In the genomic region with DNA sequence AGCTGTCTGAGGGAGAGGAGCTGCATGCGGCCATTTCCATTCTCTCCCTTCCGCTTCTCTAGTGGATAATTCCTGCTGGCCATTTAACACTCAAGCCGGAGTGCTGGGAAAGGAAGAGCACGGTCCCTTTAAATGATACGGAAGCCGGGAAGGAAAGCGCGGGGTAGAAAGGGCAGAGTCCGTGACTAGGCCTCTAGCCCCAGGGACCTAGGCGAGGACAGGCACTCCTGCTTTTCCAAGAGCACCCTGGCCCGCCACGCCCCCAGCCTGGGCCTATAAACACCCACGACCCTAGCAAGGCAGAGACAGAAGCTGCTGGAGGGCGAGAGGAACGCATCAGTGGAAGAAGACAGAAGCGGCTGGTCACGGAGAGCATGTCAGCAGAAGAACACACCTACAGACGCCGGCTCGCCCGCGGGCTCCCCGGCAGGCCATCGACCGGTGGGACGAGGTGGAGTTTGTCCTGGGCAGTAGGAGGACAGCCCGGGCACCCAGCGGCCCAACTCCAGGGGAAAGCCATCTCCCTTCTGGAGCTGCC, we compare ENCODE assay signal across 1 cellular context.
TF ChIP-seq lines count a peak whose summit lies in the region.

No MANE protein-coding gene starts in this region.

TF ChIP-seq in K562, 482 proteins besides CTCF, POLR2A, EP300 and RAD21 (continued from another document and continues in another):
- TF ChIP-seq, protein P1, sequence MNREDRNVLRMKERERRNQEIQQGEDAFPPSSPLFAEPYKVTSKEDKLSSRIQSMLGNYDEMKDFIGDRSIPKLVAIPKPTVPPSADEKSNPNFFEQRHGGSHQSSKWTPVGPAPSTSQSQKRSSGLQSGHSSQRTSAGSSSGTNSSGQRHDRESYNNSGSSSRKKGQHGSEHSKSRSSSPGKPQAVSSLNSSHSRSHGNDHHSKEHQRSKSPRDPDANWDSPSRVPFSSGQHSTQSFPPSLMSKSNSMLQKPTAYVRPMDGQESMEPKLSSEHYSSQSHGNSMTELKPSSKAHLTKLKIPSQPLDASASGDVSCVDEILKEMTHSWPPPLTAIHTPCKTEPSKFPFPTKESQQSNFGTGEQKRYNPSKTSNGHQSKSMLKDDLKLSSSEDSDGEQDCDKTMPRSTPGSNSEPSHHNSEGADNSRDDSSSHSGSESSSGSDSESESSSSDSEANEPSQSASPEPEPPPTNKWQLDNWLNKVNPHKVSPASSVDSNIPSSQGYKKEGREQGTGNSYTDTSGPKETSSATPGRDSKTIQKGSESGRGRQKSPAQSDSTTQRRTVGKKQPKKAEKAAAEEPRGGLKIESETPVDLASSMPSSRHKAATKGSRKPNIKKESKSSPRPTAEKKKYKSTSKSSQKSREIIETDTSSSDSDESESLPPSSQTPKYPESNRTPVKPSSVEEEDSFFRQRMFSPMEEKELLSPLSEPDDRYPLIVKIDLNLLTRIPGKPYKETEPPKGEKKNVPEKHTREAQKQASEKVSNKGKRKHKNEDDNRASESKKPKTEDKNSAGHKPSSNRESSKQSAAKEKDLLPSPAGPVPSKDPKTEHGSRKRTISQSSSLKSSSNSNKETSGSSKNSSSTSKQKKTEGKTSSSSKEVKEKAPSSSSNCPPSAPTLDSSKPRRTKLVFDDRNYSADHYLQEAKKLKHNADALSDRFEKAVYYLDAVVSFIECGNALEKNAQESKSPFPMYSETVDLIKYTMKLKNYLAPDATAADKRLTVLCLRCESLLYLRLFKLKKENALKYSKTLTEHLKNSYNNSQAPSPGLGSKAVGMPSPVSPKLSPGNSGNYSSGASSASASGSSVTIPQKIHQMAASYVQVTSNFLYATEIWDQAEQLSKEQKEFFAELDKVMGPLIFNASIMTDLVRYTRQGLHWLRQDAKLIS (CRISPR knock-in tag; IDR thresholded peaks at IDR 0.05): peak; percentile 45; the same call in 1 of the 2 replicates
- TF ChIP-seq BCOR (IDR thresholded peaks at IDR 0.05): 0 out of 2 replicates have a peak, but pooled peaks have one; percentile 19
- no peak for TF ChIP-seq ZNF707 (CRISPR knock-in tag; conservative IDR thresholded peaks at IDR 0.05)
- TF ChIP-seq, protein P2, sequence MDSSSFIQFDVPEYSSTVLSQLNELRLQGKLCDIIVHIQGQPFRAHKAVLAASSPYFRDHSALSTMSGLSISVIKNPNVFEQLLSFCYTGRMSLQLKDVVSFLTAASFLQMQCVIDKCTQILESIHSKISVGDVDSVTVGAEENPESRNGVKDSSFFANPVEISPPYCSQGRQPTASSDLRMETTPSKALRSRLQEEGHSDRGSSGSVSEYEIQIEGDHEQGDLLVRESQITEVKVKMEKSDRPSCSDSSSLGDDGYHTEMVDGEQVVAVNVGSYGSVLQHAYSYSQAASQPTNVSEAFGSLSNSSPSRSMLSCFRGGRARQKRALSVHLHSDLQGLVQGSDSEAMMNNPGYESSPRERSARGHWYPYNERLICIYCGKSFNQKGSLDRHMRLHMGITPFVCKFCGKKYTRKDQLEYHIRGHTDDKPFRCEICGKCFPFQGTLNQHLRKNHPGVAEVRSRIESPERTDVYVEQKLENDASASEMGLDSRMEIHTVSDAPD (CRISPR knock-in tag; IDR thresholded peaks at IDR 0.05): no peak
- TF ChIP-seq, protein P3, sequence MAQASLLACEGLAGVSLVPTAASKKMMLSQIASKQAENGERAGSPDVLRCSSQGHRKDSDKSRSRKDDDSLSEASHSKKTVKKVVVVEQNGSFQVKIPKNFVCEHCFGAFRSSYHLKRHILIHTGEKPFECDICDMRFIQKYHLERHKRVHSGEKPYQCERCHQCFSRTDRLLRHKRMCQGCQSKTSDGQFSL (CRISPR knock-in tag; IDR thresholded peaks at IDR 0.05): no peak
- TF ChIP-seq, protein P3 (tag; IDR thresholded peaks at IDR 0.05): no peak
- TF ChIP-seq GTF2E2 (tag; IDR thresholded peaks at IDR 0.05): peak; percentile 81
- peak; percentile 61 for TF ChIP-seq CCNT2 (IDR thresholded peaks at IDR 0.05; ENCODE audit: borderline replicate concordance, extremely low read depth, insufficient read length, low read depth, low read length)
- peak; percentile 49 for TF ChIP-seq PHF20 (IDR thresholded peaks at IDR 0.05; ENCODE audit: partially characterized antibody)
- TF ChIP-seq, protein P4, sequence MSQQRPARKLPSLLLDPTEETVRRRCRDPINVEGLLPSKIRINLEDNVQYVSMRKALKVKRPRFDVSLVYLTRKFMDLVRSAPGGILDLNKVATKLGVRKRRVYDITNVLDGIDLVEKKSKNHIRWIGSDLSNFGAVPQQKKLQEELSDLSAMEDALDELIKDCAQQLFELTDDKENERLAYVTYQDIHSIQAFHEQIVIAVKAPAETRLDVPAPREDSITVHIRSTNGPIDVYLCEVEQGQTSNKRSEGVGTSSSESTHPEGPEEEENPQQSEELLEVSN (IDR thresholded peaks at IDR 0.05; ENCODE audit: borderline replicate concordance in 1 of 2, extremely low read depth in 1 of 2, insufficient read depth in 1 of 2, insufficient read length in 1 of 2, low read depth in 1 of 2, low read length in 1 of 2, poor library complexity in 1 of 2, severe bottlenecking in 1 of 2): peak; percentile 75 to 77
- TF ChIP-seq NR2C2 (CRISPR knock-in tag; IDR thresholded peaks at IDR 0.05): no peak
- TF ChIP-seq NR2C2 (tag; IDR thresholded peaks at IDR 0.05): peak; percentile 83
- TF ChIP-seq HDAC6 (IDR thresholded peaks at IDR 0.05; ENCODE audit: low read depth, low read length): no peak
- 0 out of 4 replicates have a peak, but pooled peaks of 1 of the 2 experiments have one; percentile 3 for TF ChIP-seq RCOR1 (IDR thresholded peaks at IDR 0.05; ENCODE audit: borderline replicate concordance in 1 of 2, low read depth in 2 of 2, low read length in 2 of 2)
- TF ChIP-seq, protein P5, sequence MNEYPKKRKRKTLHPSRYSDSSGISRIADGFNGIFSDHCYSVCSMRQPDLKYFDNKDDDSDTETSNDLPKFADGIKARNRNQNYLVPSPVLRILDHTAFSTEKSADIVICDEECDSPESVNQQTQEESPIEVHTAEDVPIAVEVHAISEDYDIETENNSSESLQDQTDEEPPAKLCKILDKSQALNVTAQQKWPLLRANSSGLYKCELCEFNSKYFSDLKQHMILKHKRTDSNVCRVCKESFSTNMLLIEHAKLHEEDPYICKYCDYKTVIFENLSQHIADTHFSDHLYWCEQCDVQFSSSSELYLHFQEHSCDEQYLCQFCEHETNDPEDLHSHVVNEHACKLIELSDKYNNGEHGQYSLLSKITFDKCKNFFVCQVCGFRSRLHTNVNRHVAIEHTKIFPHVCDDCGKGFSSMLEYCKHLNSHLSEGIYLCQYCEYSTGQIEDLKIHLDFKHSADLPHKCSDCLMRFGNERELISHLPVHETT (CRISPR knock-in tag; conservative IDR thresholded peaks at IDR 0.05 in 1 of 2, IDR thresholded peaks at IDR 0.05 in 1 of 2): no peak
- TF ChIP-seq ZNF75A (CRISPR knock-in tag; IDR thresholded peaks at IDR 0.05): no peak
- TF ChIP-seq TRIM24 (IDR thresholded peaks at IDR 0.05): peak in 1 of 2 experiments; percentile 50; a peak in 1 of 4 replicates
- TF ChIP-seq POU5F1 (IDR thresholded peaks at IDR 0.05; ENCODE audit: borderline replicate concordance, low read depth, low read length, partially characterized antibody): peak; percentile 57
- TF ChIP-seq ZEB2 (IDR thresholded peaks at IDR 0.05): 0 out of 2 replicates have a peak, but pooled peaks have one; percentile 23
- TF ChIP-seq, protein P6, sequence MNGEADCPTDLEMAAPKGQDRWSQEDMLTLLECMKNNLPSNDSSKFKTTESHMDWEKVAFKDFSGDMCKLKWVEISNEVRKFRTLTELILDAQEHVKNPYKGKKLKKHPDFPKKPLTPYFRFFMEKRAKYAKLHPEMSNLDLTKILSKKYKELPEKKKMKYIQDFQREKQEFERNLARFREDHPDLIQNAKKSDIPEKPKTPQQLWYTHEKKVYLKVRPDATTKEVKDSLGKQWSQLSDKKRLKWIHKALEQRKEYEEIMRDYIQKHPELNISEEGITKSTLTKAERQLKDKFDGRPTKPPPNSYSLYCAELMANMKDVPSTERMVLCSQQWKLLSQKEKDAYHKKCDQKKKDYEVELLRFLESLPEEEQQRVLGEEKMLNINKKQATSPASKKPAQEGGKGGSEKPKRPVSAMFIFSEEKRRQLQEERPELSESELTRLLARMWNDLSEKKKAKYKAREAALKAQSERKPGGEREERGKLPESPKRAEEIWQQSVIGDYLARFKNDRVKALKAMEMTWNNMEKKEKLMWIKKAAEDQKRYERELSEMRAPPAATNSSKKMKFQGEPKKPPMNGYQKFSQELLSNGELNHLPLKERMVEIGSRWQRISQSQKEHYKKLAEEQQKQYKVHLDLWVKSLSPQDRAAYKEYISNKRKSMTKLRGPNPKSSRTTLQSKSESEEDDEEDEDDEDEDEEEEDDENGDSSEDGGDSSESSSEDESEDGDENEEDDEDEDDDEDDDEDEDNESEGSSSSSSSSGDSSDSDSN (IDR thresholded peaks at IDR 0.05; ENCODE audit: borderline replicate concordance in 1 of 2, low read depth in 2 of 2, low read length in 2 of 2): peak; percentile 36 to 67; a peak in 1 of 4 replicates
- TF ChIP-seq KDM5B (IDR thresholded peaks at IDR 0.05; ENCODE audit: insufficient replicate concordance, low read depth, low read length): peak; percentile 94
- TF ChIP-seq, protein P7, sequence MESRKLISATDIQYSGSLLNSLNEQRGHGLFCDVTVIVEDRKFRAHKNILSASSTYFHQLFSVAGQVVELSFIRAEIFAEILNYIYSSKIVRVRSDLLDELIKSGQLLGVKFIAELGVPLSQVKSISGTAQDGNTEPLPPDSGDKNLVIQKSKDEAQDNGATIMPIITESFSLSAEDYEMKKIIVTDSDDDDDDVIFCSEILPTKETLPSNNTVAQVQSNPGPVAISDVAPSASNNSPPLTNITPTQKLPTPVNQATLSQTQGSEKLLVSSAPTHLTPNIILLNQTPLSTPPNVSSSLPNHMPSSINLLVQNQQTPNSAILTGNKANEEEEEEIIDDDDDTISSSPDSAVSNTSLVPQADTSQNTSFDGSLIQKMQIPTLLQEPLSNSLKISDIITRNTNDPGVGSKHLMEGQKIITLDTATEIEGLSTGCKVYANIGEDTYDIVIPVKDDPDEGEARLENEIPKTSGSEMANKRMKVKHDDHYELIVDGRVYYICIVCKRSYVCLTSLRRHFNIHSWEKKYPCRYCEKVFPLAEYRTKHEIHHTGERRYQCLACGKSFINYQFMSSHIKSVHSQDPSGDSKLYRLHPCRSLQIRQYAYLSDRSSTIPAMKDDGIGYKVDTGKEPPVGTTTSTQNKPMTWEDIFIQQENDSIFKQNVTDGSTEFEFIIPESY (CRISPR knock-in tag; IDR thresholded peaks at IDR 0.05): 0 out of 2 replicates have a peak, but pooled peaks have one; percentile 22
- TF ChIP-seq, protein P8, sequence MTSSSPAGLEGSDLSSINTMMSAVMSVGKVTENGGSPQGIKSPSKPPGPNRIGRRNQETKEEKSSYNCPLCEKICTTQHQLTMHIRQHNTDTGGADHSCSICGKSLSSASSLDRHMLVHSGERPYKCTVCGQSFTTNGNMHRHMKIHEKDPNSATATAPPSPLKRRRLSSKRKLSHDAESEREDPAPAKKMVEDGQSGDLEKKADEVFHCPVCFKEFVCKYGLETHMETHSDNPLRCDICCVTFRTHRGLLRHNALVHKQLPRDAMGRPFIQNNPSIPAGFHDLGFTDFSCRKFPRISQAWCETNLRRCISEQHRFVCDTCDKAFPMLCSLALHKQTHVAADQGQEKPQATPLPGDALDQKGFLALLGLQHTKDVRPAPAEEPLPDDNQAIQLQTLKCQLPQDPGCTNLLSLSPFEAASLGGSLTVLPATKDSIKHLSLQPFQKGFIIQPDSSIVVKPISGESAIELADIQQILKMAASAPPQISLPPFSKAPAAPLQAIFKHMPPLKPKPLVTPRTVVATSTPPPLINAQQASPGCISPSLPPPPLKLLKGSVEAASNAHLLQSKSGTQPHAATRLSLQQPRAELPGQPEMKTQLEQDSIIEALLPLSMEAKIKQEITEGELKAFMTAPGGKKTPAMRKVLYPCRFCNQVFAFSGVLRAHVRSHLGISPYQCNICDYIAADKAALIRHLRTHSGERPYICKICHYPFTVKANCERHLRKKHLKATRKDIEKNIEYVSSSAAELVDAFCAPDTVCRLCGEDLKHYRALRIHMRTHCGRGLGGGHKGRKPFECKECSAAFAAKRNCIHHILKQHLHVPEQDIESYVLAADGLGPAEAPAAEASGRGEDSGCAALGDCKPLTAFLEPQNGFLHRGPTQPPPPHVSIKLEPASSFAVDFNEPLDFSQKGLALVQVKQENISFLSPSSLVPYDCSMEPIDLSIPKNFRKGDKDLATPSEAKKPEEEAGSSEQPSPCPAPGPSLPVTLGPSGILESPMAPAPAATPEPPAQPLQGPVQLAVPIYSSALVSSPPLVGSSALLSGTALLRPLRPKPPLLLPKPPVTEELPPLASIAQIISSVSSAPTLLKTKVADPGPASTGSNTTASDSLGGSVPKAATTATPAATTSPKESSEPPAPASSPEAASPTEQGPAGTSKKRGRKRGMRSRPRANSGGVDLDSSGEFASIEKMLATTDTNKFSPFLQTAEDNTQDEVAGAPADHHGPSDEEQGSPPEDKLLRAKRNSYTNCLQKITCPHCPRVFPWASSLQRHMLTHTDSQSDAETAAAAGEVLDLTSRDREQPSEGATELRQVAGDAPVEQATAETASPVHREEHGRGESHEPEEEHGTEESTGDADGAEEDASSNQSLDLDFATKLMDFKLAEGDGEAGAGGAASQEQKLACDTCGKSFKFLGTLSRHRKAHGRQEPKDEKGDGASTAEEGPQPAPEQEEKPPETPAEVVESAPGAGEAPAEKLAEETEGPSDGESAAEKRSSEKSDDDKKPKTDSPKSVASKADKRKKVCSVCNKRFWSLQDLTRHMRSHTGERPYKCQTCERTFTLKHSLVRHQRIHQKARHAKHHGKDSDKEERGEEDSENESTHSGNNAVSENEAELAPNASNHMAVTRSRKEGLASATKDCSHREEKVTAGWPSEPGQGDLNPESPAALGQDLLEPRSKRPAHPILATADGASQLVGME (CRISPR knock-in tag; IDR thresholded peaks at IDR 0.05): no peak
- TF ChIP-seq ZBTB7A (IDR thresholded peaks at IDR 0.05; ENCODE audit: borderline replicate concordance, control insufficient read depth, low read depth, low read length): peak; percentile 59
- no peak for TF ChIP-seq KDM1A (IDR thresholded peaks at IDR 0.05)
- no peak for TF ChIP-seq PTRF (tag; IDR thresholded peaks at IDR 0.05)
- TF ChIP-seq MYNN (IDR thresholded peaks at IDR 0.05): 0 out of 2 replicates have a peak, but pooled peaks have one; percentile 58
- TF ChIP-seq MYNN (CRISPR knock-in tag; IDR thresholded peaks at IDR 0.05): no peak
- TF ChIP-seq, protein P9, sequence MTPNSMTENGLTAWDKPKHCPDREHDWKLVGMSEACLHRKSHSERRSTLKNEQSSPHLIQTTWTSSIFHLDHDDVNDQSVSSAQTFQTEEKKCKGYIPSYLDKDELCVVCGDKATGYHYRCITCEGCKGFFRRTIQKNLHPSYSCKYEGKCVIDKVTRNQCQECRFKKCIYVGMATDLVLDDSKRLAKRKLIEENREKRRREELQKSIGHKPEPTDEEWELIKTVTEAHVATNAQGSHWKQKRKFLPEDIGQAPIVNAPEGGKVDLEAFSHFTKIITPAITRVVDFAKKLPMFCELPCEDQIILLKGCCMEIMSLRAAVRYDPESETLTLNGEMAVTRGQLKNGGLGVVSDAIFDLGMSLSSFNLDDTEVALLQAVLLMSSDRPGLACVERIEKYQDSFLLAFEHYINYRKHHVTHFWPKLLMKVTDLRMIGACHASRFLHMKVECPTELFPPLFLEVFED (CRISPR knock-in tag; conservative IDR thresholded peaks at IDR 0.05): no peak
- peak; percentile 81 for TF ChIP-seq RBBP5 (IDR thresholded peaks at IDR 0.05; ENCODE audit: borderline replicate concordance, insufficient read depth, low read length, poor library complexity, severe bottlenecking)
